In genomic region chr11:78344676-78345075, GRCh38 we compare ENCODE assay signal across 20 cellular contexts.
"Had no signal": no experiment of that assay in that cellular context is flagged by ENCODE, and none has a peak within 500 bp of the region (broad histone marks: within the 10 kb centered on the region; RNA-seq: fewer than 3 reads in every experiment).

No MANE protein-coding gene starts in this region.

- H3K27me3 Mint-ChIP-seq: memory B cell had no signal

- H3K4me3 Mint-ChIP-seq: activated CD4-positive, alpha-beta T cell treated with anti-CD3 and anti-CD28 coated beads for 36 hours; activated T-helper 1 cell treated with anti-CD3 and anti-CD28 coated beads, Interleukin-12 subunit alpha, Interleukin-12 subunit beta, Interleukin-2, Interleukin-4 antibody, amounts not matched to agents 30 ng/mL and 10 ng/mL and 1 ng/mL, durations not matched to agents 14 hours and 24 hours and 36 hours; memory B cell; naive thymus-derived CD4-positive, alpha-beta T cell; neural progenitor cell; WTC11 had no signal

- ATAC-seq: activated CD4-positive, alpha-beta T cell treated with anti-CD3 and anti-CD28 coated beads for 36 hours; activated naive CD4-positive, alpha-beta T cell treated with anti-CD3 and anti-CD28 coated beads, Interleukin-2, amount 50 U/mL, for 72 hours; gastrocnemius medialis; left ventricle myocardium superior; naive thymus-derived CD4-positive, alpha-beta T cell; right lobe of liver; WTC11 had no signal

- H3K27ac Mint-ChIP-seq: activated CD4-positive, alpha-beta T cell treated with anti-CD3 and anti-CD28 coated beads for 36 hours; activated naive CD4-positive, alpha-beta T cell treated with anti-CD3 and anti-CD28 coated beads, Interleukin-2, amount 50 U/mL, for 72 hours; memory B cell; neural progenitor cell; WTC11 had no signal

- H3K27ac ChIP-seq: adrenal gland, epithelial cell of prostate, gastrocnemius medialis, neural progenitor cell, right lobe of liver, stomach had no signal

- H3K36me3 ChIP-seq: adrenal gland, gastrocnemius medialis, neural progenitor cell, ovary, right lobe of liver, stomach had no signal

- H3K9me3 ChIP-seq: adrenal gland, gastrocnemius medialis, ovary, right lobe of liver, stomach had no signal

- H3K4me1 ChIP-seq: right lobe of liver had no signal

- H2AFZ ChIP-seq: neural progenitor cell had no signal

- H3K9me3 Mint-ChIP-seq: memory B cell, WTC11 had no signal

- FAIRE-seq: small intestine had no signal

- H3K9ac ChIP-seq: neural progenitor cell had no signal

- H3K4me3 ChIP-seq: adrenal gland, gastrocnemius medialis, neural progenitor cell, ovary, right lobe of liver, stomach had no signal

- DNase-seq: activated CD4-positive, alpha-beta T cell treated with anti-CD3 and anti-CD28 coated beads for 36 hours; activated CD4-positive, alpha-beta T cell treated with anti-CD3 and anti-CD28 coated beads, Interleukin-2, amount 50 U/mL, for 48 hours; activated gamma-delta T cell treated with Interleukin-2 at 50 U/mL for 16 hours; adrenal gland; gastrocnemius medialis; head of caudate nucleus; left ventricle myocardium superior; naive thymus-derived CD4-positive, alpha-beta T cell; ovary; right lobe of liver; small intestine; stimulated activated CD4-positive, alpha-beta T cell treated with anti-CD3 and anti-CD28 coated beads, Interleukin-15, amount 100 ng/mL, for 24 hours; stimulated activated CD4-positive, alpha-beta T cell treated with anti-CD3 and anti-CD28 coated beads, Interleukin-2, amount 100 ng/mL, for 48 hours; stomach had no signal

- H3K4me2 ChIP-seq: neural progenitor cell had no signal

- H3K36me3 Mint-ChIP-seq: activated naive CD4-positive, alpha-beta T cell treated with anti-CD3 and anti-CD28 coated beads, Interleukin-2, amount 50 U/mL, for 72 hours; neural progenitor cell; WTC11 had no signal

- H3K27me3 ChIP-seq: adrenal gland, gastrocnemius medialis, neural progenitor cell, ovary, right lobe of liver, stomach had no signal
